In genomic region chr12:29167410-29167809, GRCh38 we compare ENCODE assay signal across 2 cellular contexts.
A peak's percentile ranks its signal among the peaks of the same experiment; 100 is the strongest.
TF ChIP-seq lines count a peak whose summit lies in the region.

No MANE protein-coding gene starts in this region.

TF ChIP-seq in HepG2, 621 proteins besides CTCF, POLR2A, EP300 and RAD21:
- TF ChIP-seq CREB1 (IDR thresholded peaks at IDR 0.05), result peak; percentile 74
- TF ChIP-seq CREB1 (CRISPR knock-in tag; IDR thresholded peaks at IDR 0.05), result no peak
- TF ChIP-seq ZNF326 (CRISPR knock-in tag; IDR thresholded peaks at IDR 0.05; ENCODE audit: borderline replicate concordance), result no peak
- no peak for TF ChIP-seq MTF2 (CRISPR knock-in tag; IDR thresholded peaks at IDR 0.05; ENCODE audit: borderline replicate concordance)
- peak; percentile 87 for TF ChIP-seq ATF7 (IDR thresholded peaks at IDR 0.05)
- TF ChIP-seq ATF7 (CRISPR knock-in tag; IDR thresholded peaks at IDR 0.05), result no peak
- TF ChIP-seq ZFP36L1 (CRISPR knock-in tag; IDR thresholded peaks at IDR 0.05), result no peak

TF ChIP-seq in H1, 55 proteins besides CTCF, POLR2A, EP300 and RAD21:
- TF ChIP-seq SIX5 (IDR thresholded peaks at IDR 0.05; ENCODE audit: low read depth, low read length), result no peak
- no peak for TF ChIP-seq BRCA1 (IDR thresholded peaks at IDR 0.05; ENCODE audit: low read depth, low read length)
- no peak for TF ChIP-seq CTBP2 (IDR thresholded peaks at IDR 0.05; ENCODE audit: borderline replicate concordance, insufficient read depth, insufficient read length, low read length)
- no peak for TF ChIP-seq KDM1A (IDR thresholded peaks at IDR 0.05; ENCODE audit: borderline replicate concordance, low read length)
- TF ChIP-seq TEAD4 (IDR thresholded peaks at IDR 0.05; ENCODE audit: low read depth, low read length), result no peak
- TF ChIP-seq POLR2AphosphoS5 (IDR thresholded peaks at IDR 0.05; ENCODE audit: low read depth, low read length), result no peak
- no peak for TF ChIP-seq FOSL1 (IDR thresholded peaks at IDR 0.05; ENCODE audit: insufficient read depth, low read depth, low read length)
- no peak for TF ChIP-seq CREB1 (IDR thresholded peaks at IDR 0.05)
- no peak for TF ChIP-seq ZNF274 (IDR thresholded peaks at IDR 0.05; ENCODE audit: borderline replicate concordance, extremely low read depth, low read length)
- TF ChIP-seq CBX5 (IDR thresholded peaks at IDR 0.05; ENCODE audit: low read depth, low read length), result no peak
- TF ChIP-seq GTF2F1 (IDR thresholded peaks at IDR 0.05; ENCODE audit: borderline replicate concordance, low read depth, low read length), result no peak
